27 cellular contexts compared by ENCODE assay signal in the genomic region with DNA sequence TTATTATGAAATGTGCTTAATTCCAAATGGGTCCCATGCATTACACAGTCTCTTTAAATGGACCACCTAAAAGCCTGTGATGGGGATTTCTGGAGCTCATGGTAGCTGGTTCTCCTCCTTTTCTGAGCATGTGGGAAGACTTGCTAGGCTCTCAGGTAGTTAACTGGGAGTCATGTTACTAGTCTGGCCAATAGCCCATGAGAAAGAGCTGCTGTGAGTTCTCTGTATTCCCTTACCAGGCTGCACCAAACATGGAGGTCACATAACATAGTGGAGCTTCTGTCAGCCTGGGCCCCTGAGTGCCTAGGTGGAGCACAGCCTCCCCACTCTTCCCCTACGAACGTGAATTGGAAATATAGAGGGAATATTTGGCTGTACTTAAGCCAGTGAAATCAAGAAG.
A peak's percentile ranks its signal among the peaks of the same experiment; 100 is the strongest.
DNase-seq lines count a peak whose midpoint lies in the region; ATAC-seq, FAIRE-seq and TF ChIP-seq lines count a peak whose summit lies in the region.
"Had no signal": no experiment of that assay in that cellular context is flagged by ENCODE, and none has a peak within 500 bp of the region (broad histone marks: within the 10 kb centered on the region; RNA-seq: fewer than 3 reads in every experiment).

No MANE protein-coding gene starts in this region.

- H3K4me3 ChIP-seq in adipocyte (ENCODE audit: low read length) (no peak overlapping the region), pancreas (no peak overlapping the region)
- H3K4me3 ChIP-seq: A549, colonic mucosa, prostate gland, SJSA1, testis had no signal

- no peaks in the 10 kb centered on the region for H3K27me3 Mint-ChIP-seq in CD14-positive monocyte (ENCODE audit: low read depth in 3 of 3)

- DNase-seq in NCI-H1436 treated with DMSO at 0.1 percent for 48 hours (lab: John Stamatoyannopoulos, UW) (peak; percentile 11), NCI-H1436 (lab: John Stamatoyannopoulos, UW) (no peak), NCI-H2029 (lab: John Stamatoyannopoulos, UW) (peak; percentile 64), adipocyte (ENCODE audit: low read depth) (no peak), pancreas (no peak), CD14-positive monocyte (ENCODE audit: low spot score) (no peak), OCI-M1 (lab: John Stamatoyannopoulos, UW) (no peak), NCI-H1417 treated with DMSO at 0.1 percent for 48 hours (lab: John Stamatoyannopoulos, UW) (no peak)
- DNase-seq: activated CD4-positive, alpha-beta T cell treated with anti-CD3 and anti-CD28 coated beads, Interleukin-2, amount 50 U/mL, for 4 hours; activated naive CD4-positive, alpha-beta T cell treated with anti-CD3 and anti-CD28 coated beads, Interleukin-2, amount 10 ng/mL, durations not matched to agents 7 days and 5 days; AML-193; amniotic stem cell; CD8-positive, alpha-beta T cell; colonic mucosa; effector memory CD4-positive, alpha-beta T cell; NCI-H524 treated with DMSO at 0.1 percent for 48 hours; RPMI8226; stimulated activated CD4-positive, alpha-beta T cell treated with anti-CD3 and anti-CD28 coated beads, Interleukin-15, amount 100 ng/mL, for 24 hours; stimulated activated naive CD4-positive, alpha-beta T cell treated with Interleukin-2 at 50 U/mL for 16 hours; T-helper 1 cell; testis had no signal

- H3K4me3 Mint-ChIP-seq in CD14-positive monocyte, result no peak overlapping the region
- H3K4me3 Mint-ChIP-seq: activated naive CD4-positive, alpha-beta T cell treated with anti-CD3 and anti-CD28 coated beads, Interleukin-2, amount 10 ng/mL, durations not matched to agents 7 days and 5 days; CD8-positive, alpha-beta T cell had no signal

- no peak overlapping the region for H3K27ac Mint-ChIP-seq in CD14-positive monocyte
- H3K27ac Mint-ChIP-seq: activated naive CD4-positive, alpha-beta T cell treated with anti-CD3 and anti-CD28 coated beads, Interleukin-2, amount 10 ng/mL, durations not matched to agents 7 days and 5 days; CD8-positive, alpha-beta T cell had no signal

- H3K27me3 ChIP-seq in adipocyte (replicated peaks; ENCODE audit: control insufficient read depth, insufficient read depth, low read length) (no peaks in the 10 kb centered on the region), pancreas (no peaks in the 10 kb centered on the region)
- H3K27me3 ChIP-seq: colonic mucosa, SJSA1, testis had no signal

- 74 to 86% methylated on average over 2 of the region's 2 CpGs for WGBS in pancreas, 2 donors

- no peak for FAIRE-seq in pancreas (lab: Jason Lieb, UNC)
- FAIRE-seq: A549, G401.6, GM19239, HepG2 had no signal

- H3K36me3 ChIP-seq in adipocyte (ENCODE audit: control insufficient read depth, insufficient read depth, low read length, severe bottlenecking) (no peaks in the 10 kb centered on the region), pancreas (no peaks in the 10 kb centered on the region)
- H3K36me3 ChIP-seq: colonic mucosa, prostate gland, SJSA1 had no signal

- H3K9ac ChIP-seq in adipocyte (ENCODE audit: low read length), result peak overlapping the region; percentile 41

- peaks cover 30% of the 10 kb centered on the region for H3K4me1 ChIP-seq in adipocyte (ENCODE audit: control insufficient read depth, insufficient read depth, low read length)
- H3K4me1 ChIP-seq in pancreas, result no peaks in the 10 kb centered on the region
- H3K4me1 ChIP-seq: colonic mucosa, prostate gland had no signal

- H3K9me3 Mint-ChIP-seq in CD14-positive monocyte, result no peaks in the 10 kb centered on the region
- H3K9me3 Mint-ChIP-seq: activated naive CD4-positive, alpha-beta T cell treated with anti-CD3 and anti-CD28 coated beads, Interleukin-2, amount 10 ng/mL, durations not matched to agents 7 days and 5 days; CD8-positive, alpha-beta T cell had no signal

- TF ChIP-seq CTCF in pancreas (IDR thresholded peaks at IDR 0.05) (no peak), CD14-positive monocyte (IDR thresholded peaks at IDR 0.05) (no peak)

- intact Hi-C loops in pancreas (cut with DNase I) (no loop called here), CD14-positive monocyte (cut with micrococcal nuclease) (no loop called here)

- peak; percentile 55 to 73 (median 56) for ATAC-seq in pancreas
- ATAC-seq: A549; CD8-positive, alpha-beta T cell; HepG2 had no signal

- peaks cover 0 to 5% of the 10 kb centered on the region in 2 donors for H3K36me3 Mint-ChIP-seq in CD14-positive monocyte
- H3K36me3 Mint-ChIP-seq: activated naive CD4-positive, alpha-beta T cell treated with anti-CD3 and anti-CD28 coated beads, Interleukin-2, amount 10 ng/mL, durations not matched to agents 7 days and 5 days; CD8-positive, alpha-beta T cell had no signal

- peaks cover 30% of the 10 kb centered on the region for H3K4me1 Mint-ChIP-seq in CD14-positive monocyte

- H3K9me3 ChIP-seq in adipocyte (ENCODE audit: control insufficient read depth, low read length) (no peaks in the 10 kb centered on the region), pancreas (no peaks in the 10 kb centered on the region)
- H3K9me3 ChIP-seq: A549, colonic mucosa, prostate gland, SJSA1, testis had no signal

- H3K27ac ChIP-seq in pancreas, result no peak overlapping the region
- H3K27ac ChIP-seq: A549, colonic mucosa, prostate gland, SJSA1 had no signal

Comparison
In these comparisons a context has a peak if more than half of its experiments do, and no peak if none do; other contexts are left out.
1. DNase-seq: peak in NCI-H1436 treated with DMSO at 0.1 percent for 48 hours (single experiment) and NCI-H2029 (single experiment); none in NCI-H1436 (single experiment), adipocyte (single experiment), pancreas (0 of 6), CD14-positive monocyte (single experiment), OCI-M1 (single experiment) and NCI-H1417 treated with DMSO at 0.1 percent for 48 hours (single experiment).